ENCODE assay signal across 1 cellular context in the genomic region with DNA sequence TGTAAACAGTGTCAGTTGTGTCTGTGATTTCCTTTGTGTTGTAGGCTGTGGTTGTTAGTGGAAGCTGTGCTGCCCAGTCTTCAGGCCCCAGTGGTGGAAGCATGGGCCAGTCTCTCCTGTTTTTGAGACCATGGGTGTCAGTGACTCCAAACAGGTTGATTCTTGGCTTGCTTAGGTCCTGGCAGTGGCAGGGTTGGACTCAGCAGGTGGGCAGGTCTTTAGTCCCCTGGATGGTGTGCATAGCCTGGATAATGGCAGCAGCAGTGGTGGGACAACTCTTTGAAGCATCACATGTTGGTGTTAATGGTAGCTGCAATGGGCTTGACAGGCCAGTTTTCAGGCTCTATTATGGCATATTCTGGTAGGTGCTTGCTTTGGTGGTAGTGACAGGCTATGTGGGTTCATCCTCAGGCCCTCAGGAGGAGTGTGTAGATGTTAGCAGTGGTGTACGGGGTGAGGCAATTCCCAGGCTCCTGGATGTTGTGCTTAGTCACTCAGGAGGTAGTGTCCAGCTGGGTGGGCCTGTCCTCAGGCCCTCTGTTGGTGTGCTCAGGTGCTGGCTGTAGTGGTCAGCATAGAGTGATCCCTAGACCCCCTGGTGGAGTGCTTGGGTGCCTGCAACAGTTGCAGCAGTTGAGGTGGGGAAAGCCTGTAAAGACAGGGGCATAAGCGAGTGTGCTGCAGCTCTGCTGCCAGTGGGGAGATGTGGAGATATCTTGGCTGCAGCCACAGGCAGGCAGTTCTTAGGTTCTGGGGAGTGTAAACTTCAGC.
TF ChIP-seq lines count a peak whose summit lies in the region.

No MANE protein-coding gene starts in this region.

TF ChIP-seq in GM23338, 12 proteins besides CTCF, POLR2A, EP300 and RAD21 (continued from another document):
- TF ChIP-seq ETS1 (IDR thresholded peaks at IDR 0.05), result no peak
- TF ChIP-seq, protein P1, sequence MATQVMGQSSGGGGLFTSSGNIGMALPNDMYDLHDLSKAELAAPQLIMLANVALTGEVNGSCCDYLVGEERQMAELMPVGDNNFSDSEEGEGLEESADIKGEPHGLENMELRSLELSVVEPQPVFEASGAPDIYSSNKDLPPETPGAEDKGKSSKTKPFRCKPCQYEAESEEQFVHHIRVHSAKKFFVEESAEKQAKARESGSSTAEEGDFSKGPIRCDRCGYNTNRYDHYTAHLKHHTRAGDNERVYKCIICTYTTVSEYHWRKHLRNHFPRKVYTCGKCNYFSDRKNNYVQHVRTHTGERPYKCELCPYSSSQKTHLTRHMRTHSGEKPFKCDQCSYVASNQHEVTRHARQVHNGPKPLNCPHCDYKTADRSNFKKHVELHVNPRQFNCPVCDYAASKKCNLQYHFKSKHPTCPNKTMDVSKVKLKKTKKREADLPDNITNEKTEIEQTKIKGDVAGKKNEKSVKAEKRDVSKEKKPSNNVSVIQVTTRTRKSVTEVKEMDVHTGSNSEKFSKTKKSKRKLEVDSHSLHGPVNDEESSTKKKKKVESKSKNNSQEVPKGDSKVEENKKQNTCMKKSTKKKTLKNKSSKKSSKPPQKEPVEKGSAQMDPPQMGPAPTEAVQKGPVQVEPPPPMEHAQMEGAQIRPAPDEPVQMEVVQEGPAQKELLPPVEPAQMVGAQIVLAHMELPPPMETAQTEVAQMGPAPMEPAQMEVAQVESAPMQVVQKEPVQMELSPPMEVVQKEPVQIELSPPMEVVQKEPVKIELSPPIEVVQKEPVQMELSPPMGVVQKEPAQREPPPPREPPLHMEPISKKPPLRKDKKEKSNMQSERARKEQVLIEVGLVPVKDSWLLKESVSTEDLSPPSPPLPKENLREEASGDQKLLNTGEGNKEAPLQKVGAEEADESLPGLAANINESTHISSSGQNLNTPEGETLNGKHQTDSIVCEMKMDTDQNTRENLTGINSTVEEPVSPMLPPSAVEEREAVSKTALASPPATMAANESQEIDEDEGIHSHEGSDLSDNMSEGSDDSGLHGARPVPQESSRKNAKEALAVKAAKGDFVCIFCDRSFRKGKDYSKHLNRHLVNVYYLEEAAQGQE (IDR thresholded peaks at IDR 0.05; ENCODE audit: unreplicated experiment), result no peak
- no peak for TF ChIP-seq EZH2phosphoT487 (IDR thresholded peaks at IDR 0.05; ENCODE audit: unreplicated experiment)
- no peak for TF ChIP-seq STAT1 (IDR thresholded peaks at IDR 0.05; ENCODE audit: unreplicated experiment)
- no peak for TF ChIP-seq NANOG (IDR thresholded peaks at IDR 0.05; ENCODE audit: borderline replicate concordance)
- TF ChIP-seq CREB1 (CRISPR knock-in tag; IDR thresholded peaks at IDR 0.05; ENCODE audit: low read depth), result no peak
- TF ChIP-seq JUNB (IDR thresholded peaks at IDR 0.05; ENCODE audit: unreplicated experiment), result no peak
